ENCODE assay signal across 14 cellular contexts in genomic region chr1:233282582-233282886, GRCh38. TPM values are rescaled to one million over a fixed set of nuclear protein-coding genes. Genes with fewer than 3 reads are reported as not detected.
DNase-seq lines count a peak whose midpoint lies in the region; ATAC-seq and TF ChIP-seq lines count a peak whose summit lies in the region.
"Had no signal": no experiment of that assay in that cellular context is flagged by ENCODE, and none has a peak within 500 bp of the region (broad histone marks: within the 10 kb centered on the region; RNA-seq: fewer than 3 reads in every experiment).

No MANE protein-coding gene starts in this region.

- DNase-seq in CD8-positive, alpha-beta T cell, result no peak
- DNase-seq in T-helper 17 cell (no peak), KBM-7 (no peak)
- DNase-seq in effector memory CD8-positive, alpha-beta T cell, result no peak
- DNase-seq: effector CD4-positive, alpha-beta T cell; esophagus squamous epithelium; GDM1; NCI-H2081 treated with DMSO at 0.1 percent for 48 hours; NCI-H510A treated with DMSO at 0.1 percent for 48 hours; ovary; Right ventricle myocardium superior had no signal

- H3K4me3 Mint-ChIP-seq in CD8-positive, alpha-beta T cell, result peak overlapping the region; percentile 35
- H3K4me3 Mint-ChIP-seq in T-helper 17 cell, result peak overlapping the region; percentile 81
- H3K4me3 Mint-ChIP-seq in effector memory CD8-positive, alpha-beta T cell, result peak overlapping the region; percentile 69 to 79

- H3K4me1 Mint-ChIP-seq in CD8-positive, alpha-beta T cell (ENCODE audit: low read depth), result peaks cover 34% of the 10 kb centered on the region
- H3K4me1 Mint-ChIP-seq in T-helper 17 cell, result peaks cover 48% of the 10 kb centered on the region
- H3K4me1 Mint-ChIP-seq in effector memory CD8-positive, alpha-beta T cell (ENCODE audit: low read depth in 2 of 2), result peaks cover 17 to 56% of the 10 kb centered on the region in 2 donors

- intact Hi-C loops in CD8-positive, alpha-beta T cell (cut with DNase I, micrococcal nuclease), result no loop called here

- CTCF ChIA-PET in CD8-positive, alpha-beta T cell (lab: Charles Lee), result no interaction called here

- peaks cover 20% of the 10 kb centered on the region for H3K4me1 ChIP-seq in BLaER1
- peaks cover 17% of the 10 kb centered on the region for H3K4me1 ChIP-seq in CD8-positive, alpha-beta T cell (ENCODE audit: insufficient read depth, low read length)
- H3K4me1 ChIP-seq: esophagus squamous epithelium had no signal

- H3K36me3 Mint-ChIP-seq in CD8-positive, alpha-beta T cell, result peaks cover 7% of the 10 kb centered on the region
- H3K36me3 Mint-ChIP-seq in T-helper 17 cell (ENCODE audit: low read depth), result peaks cover 2% of the 10 kb centered on the region
- peaks cover 2% of the 10 kb centered on the region for H3K36me3 Mint-ChIP-seq in effector memory CD8-positive, alpha-beta T cell (ENCODE audit: insufficient read depth)

- H3K4me3 ChIP-seq in BLaER1, result no peak overlapping the region
- no peak overlapping the region for H3K4me3 ChIP-seq in CD8-positive, alpha-beta T cell (ENCODE audit: low read depth, low read length)
- H3K4me3 ChIP-seq: esophagus squamous epithelium, ovary had no signal

- H3K27me3 ChIP-seq in BLaER1, result no peaks in the 10 kb centered on the region
- H3K27me3 ChIP-seq in CD8-positive, alpha-beta T cell (ENCODE audit: insufficient read depth, low read length), result no peaks in the 10 kb centered on the region
- H3K27me3 ChIP-seq: esophagus squamous epithelium had no signal

- no peak overlapping the region for H3K9ac ChIP-seq in BLaER1

- no peaks in the 10 kb centered on the region for H3K36me3 ChIP-seq in BLaER1
- no peaks in the 10 kb centered on the region for H3K36me3 ChIP-seq in CD8-positive, alpha-beta T cell (ENCODE audit: insufficient read depth, low read length)
- H3K36me3 ChIP-seq: ovary had no signal

- H4K20me1 ChIP-seq in BLaER1, result no peaks in the 10 kb centered on the region

- no peak overlapping the region for H3K27ac ChIP-seq in BLaER1
- H3K27ac ChIP-seq in CD8-positive, alpha-beta T cell (ENCODE audit: low read depth, low read length), result no peak overlapping the region
- H3K27ac ChIP-seq: esophagus squamous epithelium, ovary had no signal

- POLR2A ChIA-PET in CD8-positive, alpha-beta T cell (lab: Charles Lee), result interaction anchor here (1.9 kb wide), 1 partner anchor 13 kb away, joined by 9 read pairs; the partner anchor contains the start of gene PCNX2

- H3K27me3 Mint-ChIP-seq in CD8-positive, alpha-beta T cell (ENCODE audit: low read depth), result no peaks in the 10 kb centered on the region
- no peaks in the 10 kb centered on the region for H3K27me3 Mint-ChIP-seq in T-helper 17 cell
- no peaks in the 10 kb centered on the region for H3K27me3 Mint-ChIP-seq in effector memory CD8-positive, alpha-beta T cell

- H3K9me3 Mint-ChIP-seq in CD8-positive, alpha-beta T cell, result no peaks in the 10 kb centered on the region
- no peaks in the 10 kb centered on the region for H3K9me3 Mint-ChIP-seq in effector memory CD8-positive, alpha-beta T cell

- ATAC-seq in CD8-positive, alpha-beta T cell, result no peak
- ATAC-seq in T-helper 17 cell (no peak), GM18909 (IDR thresholded peaks at IDR 0.05; ENCODE audit: poor library complexity, unreplicated experiment) (no peak), GM18873 (IDR thresholded peaks at IDR 0.05; ENCODE audit: low FRiP score, unreplicated experiment) (no peak)
- no peak for ATAC-seq in effector memory CD8-positive, alpha-beta T cell (replicated peaks)

- H3K9me3 ChIP-seq in BLaER1 (no peaks in the 10 kb centered on the region), T-helper 17 cell (ENCODE audit: control insufficient read depth, low read length, poor library complexity, severe bottlenecking) (no peaks in the 10 kb centered on the region)
- no peaks in the 10 kb centered on the region for H3K9me3 ChIP-seq in CD8-positive, alpha-beta T cell (ENCODE audit: low read length)
- H3K9me3 ChIP-seq: esophagus squamous epithelium, ovary had no signal

- peak overlapping the region; percentile 74 for H3K4me2 ChIP-seq in BLaER1

- in situ Hi-C loops in KBM-7 (cut with MboI; ENCODE audit: low pct_unique_long_range_greater_than_20kb, low sequenced_read_pairs), result no loop called here

- H3K27ac Mint-ChIP-seq in CD8-positive, alpha-beta T cell, result peak overlapping the region; percentile 76
- peak overlapping the region; percentile 87 for H3K27ac Mint-ChIP-seq in T-helper 17 cell
- H3K27ac Mint-ChIP-seq in effector memory CD8-positive, alpha-beta T cell, result peak overlapping the region; percentile 87 to 89

- TF ChIP-seq CTCF in CD8-positive, alpha-beta T cell (IDR thresholded peaks at IDR 0.05), result no peak

RNA-seq across cellular contexts. Expression of gene PCNX2, which starts 13.0 kb away (rescaled TPM):
- total RNA-seq in CD8-positive, alpha-beta T cell, result 10 to 100 TPM; 36.4 to 36.7 TPM
- 10 to 100 TPM; 64.1 to 70.1 TPM for total RNA-seq in T-helper 17 cell

RNA-seq across cellular contexts. Expression of gene MAP3K21, which starts 45.0 kb away (rescaled TPM):
- under 1 TPM; 0.73 to 0.92 TPM for total RNA-seq in CD8-positive, alpha-beta T cell
- 1 to 10 TPM; 1.4 to 1.9 TPM for total RNA-seq in T-helper 17 cell
